Comparison of ENCODE assay signal across 23 cellular contexts in the genomic region with DNA sequence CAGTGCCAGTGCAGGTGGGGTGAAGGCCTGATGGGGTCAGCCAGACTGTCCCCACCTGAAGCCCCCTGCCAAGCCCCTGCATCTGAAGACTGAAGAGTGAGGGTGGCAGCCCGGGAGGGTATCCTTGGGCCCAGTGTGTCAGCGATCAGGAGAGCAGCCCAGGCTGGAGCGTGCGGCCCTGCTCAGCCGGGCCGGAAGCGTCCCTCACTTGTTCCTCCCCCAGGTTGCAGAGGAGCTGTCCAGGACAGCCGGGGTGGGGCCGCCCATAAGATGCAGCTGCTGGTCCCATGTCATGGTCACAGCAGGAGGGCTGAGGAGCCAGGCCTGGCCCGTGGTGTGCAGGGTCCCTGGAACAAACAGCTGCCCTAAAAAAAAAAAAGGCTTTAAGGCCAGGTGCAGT. TPM values are rescaled to one million over a fixed set of nuclear protein-coding genes. Genes with fewer than 3 reads are reported as not detected.
A peak's percentile ranks its signal among the peaks of the same experiment; 100 is the strongest.
DNase-seq lines count a peak whose midpoint lies in the region; ATAC-seq, FAIRE-seq and TF ChIP-seq lines count a peak whose summit lies in the region.
"Had no signal": no experiment of that assay in that cellular context is flagged by ENCODE, and none has a peak within 500 bp of the region (broad histone marks: within the 10 kb centered on the region; RNA-seq: fewer than 3 reads in every experiment).

No MANE protein-coding gene starts in this region.

- CTCF ChIA-PET in K562 (lab: Yijun Ruan, JAX; ENCODE audit: low intra/inter-chr PET ratio), result no interaction called here
- CTCF ChIA-PET in activated CD4-positive, alpha-beta T cell treated with anti-CD3 and anti-CD28 coated beads for 36 hours (lab: Charles Lee), result no interaction called here

- no peak for FAIRE-seq in K562 (lab: Jason Lieb, UNC)
- FAIRE-seq: D721Med had no signal

- no peaks in the 10 kb centered on the region for H3K9me3 ChIP-seq in K562 (replicated peaks; ENCODE audit: control insufficient read depth, insufficient read depth, low read depth, low read length)
- H3K9me3 ChIP-seq in ovary, result no peaks in the 10 kb centered on the region
- H3K9me3 ChIP-seq in spleen, result no peaks in the 10 kb centered on the region
- H3K9me3 ChIP-seq: suprapubic skin, vagina had no signal

- H3K9me1 ChIP-seq in K562 (ENCODE audit: control insufficient read depth, insufficient read depth, low read length), result peaks cover 11% of the 10 kb centered on the region

- no peaks in the 10 kb centered on the region for H3K27me3 ChIP-seq in K562 (ENCODE audit: control insufficient read depth in 2 of 2, insufficient read depth in 2 of 2, low read length in 2 of 2)
- no peaks in the 10 kb centered on the region for H3K27me3 ChIP-seq in ovary
- no peaks in the 10 kb centered on the region for H3K27me3 ChIP-seq in spleen (replicated peaks in 1 of 7)
- H3K27me3 ChIP-seq: suprapubic skin, vagina had no signal

- TF ChIP-seq RAD21 in K562 (CRISPR knock-in tag; conservative IDR thresholded peaks at IDR 0.05 in 1 of 2, IDR thresholded peaks at IDR 0.05 in 1 of 2), result no peak

- H3K9ac ChIP-seq in K562 (ENCODE audit: insufficient read depth in 1 of 2, low read depth in 2 of 2, low read length in 2 of 2), result peak overlapping the region in 1 of 2 experiments; percentile 15; a peak in 2 of 4 replicates

- H3K9me3 Mint-ChIP-seq in activated CD4-positive, alpha-beta T cell treated with anti-CD3 and anti-CD28 coated beads for 36 hours (ENCODE audit: low read depth), result no peaks in the 10 kb centered on the region
- H3K9me3 Mint-ChIP-seq: activated T-cell treated with anti-CD3 and anti-CD28 coated beads, Interleukin-2, amount 50 U/mL, for 72 hours; brain; CD4-positive, CD25-positive, alpha-beta regulatory T cell; neural crest cell; T-helper 2 cell treated with Interferon-gamma antibody and Interleukin-4, amounts not matched to agents 5 μg/mL and 100 μg/mL, for 36 hours had no signal

- H3K27me3 Mint-ChIP-seq in activated CD4-positive, alpha-beta T cell treated with anti-CD3 and anti-CD28 coated beads for 36 hours, result no peaks in the 10 kb centered on the region
- H3K27me3 Mint-ChIP-seq: activated CD8-positive, alpha-beta memory T cell treated with anti-CD3 and anti-CD28 coated beads, Interleukin-2, amount 10 ng/mL, durations not matched to agents 7 days and 5 days; brain; CD4-positive, CD25-positive, alpha-beta regulatory T cell had no signal

- H3K79me2 ChIP-seq in K562 (ENCODE audit: control insufficient read depth, insufficient read depth, low read length), result peaks cover 67% of the 10 kb centered on the region

- no peak overlapping the region for H3K27ac ChIP-seq in K562 (ENCODE audit: extremely low read depth, low read depth, low read length)
- peak overlapping the region in 1 of 2 donors; percentile 23 for H3K27ac ChIP-seq in ovary
- H3K27ac ChIP-seq in spleen, result no peak overlapping the region
- H3K27ac ChIP-seq: suprapubic skin, vagina had no signal

- no TSS peak for BruUV-seq in K562 (replicated peaks; lab: Mats Ljungman, UMichigan)

- H3K36me3 ChIP-seq in K562 (ENCODE audit: control insufficient read depth, insufficient read depth, low read length), result no peaks in the 10 kb centered on the region; the same call in 2 of the 3 replicates
- H3K36me3 ChIP-seq in ovary, result no peaks in the 10 kb centered on the region
- H3K36me3 ChIP-seq in spleen, result peaks cover 0 to 27% (median 5%) of the 10 kb centered on the region in 6 donors
- H3K36me3 ChIP-seq: suprapubic skin, vagina had no signal

- peak; percentile 14 for DNase-seq in NCI-H146 (lab: John Stamatoyannopoulos, UW)
- DNase-seq in NCI-H146 treated with DMSO at 0.1 percent for 48 hours (lab: John Stamatoyannopoulos, UW; ENCODE audit: unreplicated experiment), result no peak
- DNase-seq in K562 (ENCODE audit: extremely low read depth in 1 of 4, low spot score in 3 of 4), result peak; percentile 52 to 63 (median 55)
- DNase-seq in ovary, result peak in 3 of 5 donors; percentile 43 to 64 (median 55)
- peak; percentile 54 for DNase-seq in spleen
- no peak for DNase-seq in activated CD4-positive, alpha-beta T cell treated with anti-CD3 and anti-CD28 coated beads, Interleukin-2, amount 50 U/mL, for 1 hour
- DNase-seq in activated CD4-positive, alpha-beta T cell treated with anti-CD3 and anti-CD28 coated beads for 36 hours, result no peak
- DNase-seq: activated CD8-positive, alpha-beta memory T cell treated with anti-CD3 and anti-CD28 coated beads, Interleukin-2, amount 10 ng/mL, durations not matched to agents 7 days and 5 days; activated naive CD4-positive, alpha-beta T cell treated with Interleukin-2 at 50 U/mL for 16 hours; activated T-cell treated with anti-CD3 and anti-CD28 coated beads, Interleukin-2, amount 50 U/mL, for 72 hours; CD4-positive, CD25-positive, alpha-beta regulatory T cell; Karpas-422; mammary epithelial cell; NCI-H1694; NCI-H510A treated with DMSO at 0.1 percent for 48 hours; stimulated activated CD4-positive, alpha-beta T cell treated with anti-CD3 and anti-CD28 coated beads, Interleukin-4, amount 100 ng/mL, for 1 hour had no signal

- 33% methylated on average over 10 of the region's 10 CpGs for WGBS in K562 (ENCODE audit: insufficient coverage, low coverage, missing lambda C conversion rate)
- WGBS in ovary, 3 donors, result 0 to 18% (median 16%) methylated on average over 1 to 10 of the region's 10 CpGs
- 50 to 90% (median 82%) methylated on average over 3 to 10 of the region's 10 CpGs for WGBS in spleen, 5 donors

- H4K20me1 ChIP-seq in K562 (replicated peaks; ENCODE audit: control insufficient read depth, insufficient read depth, low read length), result peaks cover 24% of the 10 kb centered on the region

- intact Hi-C loops in K562 (cut with micrococcal nuclease) (no loop called here), ovary (cut with DNase I) (loop anchor here in 2 of 4 donors (5.0 to 10.0 kb wide), 2 partner anchors 37 to 109 kb away; no protein-coding TSS in a partner anchor), spleen (cut with DNase I; ENCODE audit: low total_unique reads) (no loop called here)
- intact Hi-C loops in activated CD4-positive, alpha-beta T cell treated with anti-CD3 and anti-CD28 coated beads for 36 hours (cut with DNase I, micrococcal nuclease), result no loop called here

- no peak overlapping the region for H3K4me3 Mint-ChIP-seq in activated CD4-positive, alpha-beta T cell treated with anti-CD3 and anti-CD28 coated beads for 36 hours
- H3K4me3 Mint-ChIP-seq: activated CD8-positive, alpha-beta memory T cell treated with anti-CD3 and anti-CD28 coated beads, Interleukin-2, amount 10 ng/mL, durations not matched to agents 7 days and 5 days; activated T-cell treated with anti-CD3 and anti-CD28 coated beads, Interleukin-2, amount 50 U/mL, for 72 hours; brain; CD4-positive, CD25-positive, alpha-beta regulatory T cell; neural crest cell; T-helper 2 cell treated with Interferon-gamma antibody and Interleukin-4, amounts not matched to agents 5 μg/mL and 100 μg/mL, for 36 hours had no signal

- H3K4me1 Mint-ChIP-seq in activated CD4-positive, alpha-beta T cell treated with anti-CD3 and anti-CD28 coated beads for 36 hours, result peaks cover 7% of the 10 kb centered on the region
- H3K4me1 Mint-ChIP-seq: activated CD8-positive, alpha-beta memory T cell treated with anti-CD3 and anti-CD28 coated beads, Interleukin-2, amount 10 ng/mL, durations not matched to agents 7 days and 5 days had no signal

- no peak overlapping the region for H2AFZ ChIP-seq in K562 (ENCODE audit: low read depth, low read length)

- H3K4me3 ChIP-seq in K562, result no peak overlapping the region
- no peak overlapping the region for H3K4me3 ChIP-seq in ovary
- no peak overlapping the region for H3K4me3 ChIP-seq in spleen
- H3K4me3 ChIP-seq: suprapubic skin, vagina had no signal

- H3K4me1 ChIP-seq in K562 (replicated peaks in 1 of 2; ENCODE audit: control insufficient read depth in 2 of 2, insufficient read depth in 2 of 2, low read length in 2 of 2) (peaks cover 0 to 31% of the 10 kb centered on the region in 2 experiments; a peak in 3 of 5 replicates), ovary (ENCODE audit: insufficient read depth) (peaks cover 16% of the 10 kb centered on the region), spleen (peaks cover 0 to 62% (median 15%) of the 10 kb centered on the region in 6 donors)

- peaks cover 5% of the 10 kb centered on the region for H3K36me3 Mint-ChIP-seq in activated CD4-positive, alpha-beta T cell treated with anti-CD3 and anti-CD28 coated beads for 36 hours (ENCODE audit: low read depth)

- TF ChIP-seq POLR2A in K562 (conservative IDR thresholded peaks at IDR 0.05), result no peak
- no peak for TF ChIP-seq POLR2A in ovary (IDR thresholded peaks at IDR 0.05)
- TF ChIP-seq POLR2A in spleen (IDR thresholded peaks at IDR 0.05), result no peak

- POLR2A ChIA-PET in K562 (lab: Yijun Ruan, JAX), result interaction anchor here (0.6 to 1.0 kb wide), 4 partner anchors 18 to 1690 kb away, joined by 3 to 4 read pairs (median 3); no protein-coding TSS in a partner anchor
- POLR2A ChIA-PET in activated CD4-positive, alpha-beta T cell treated with anti-CD3 and anti-CD28 coated beads for 36 hours (lab: Charles Lee), result no interaction called here

- TF ChIP-seq EP300 in K562 (IDR thresholded peaks at IDR 0.05; ENCODE audit: low read length) (no peak), ovary (IDR thresholded peaks at IDR 0.05) (no peak)

- H3K4me2 ChIP-seq in K562 (ENCODE audit: insufficient read depth, low read length), result no peak overlapping the region

- H3K27ac Mint-ChIP-seq in activated CD4-positive, alpha-beta T cell treated with anti-CD3 and anti-CD28 coated beads for 36 hours, result no peak overlapping the region
- H3K27ac Mint-ChIP-seq: activated CD8-positive, alpha-beta memory T cell treated with anti-CD3 and anti-CD28 coated beads, Interleukin-2, amount 10 ng/mL, durations not matched to agents 7 days and 5 days; activated T-cell treated with anti-CD3 and anti-CD28 coated beads, Interleukin-2, amount 50 U/mL, for 72 hours; CD4-positive, CD25-positive, alpha-beta regulatory T cell; T-helper 2 cell treated with Interferon-gamma antibody and Interleukin-4, amounts not matched to agents 5 μg/mL and 100 μg/mL, for 36 hours had no signal

- in situ Hi-C loops in K562 (cut with MboI), result no loop called here

- peak; percentile 87 for ATAC-seq in K562
- no peak for ATAC-seq in GM19351 (IDR thresholded peaks at IDR 0.05; ENCODE audit: unreplicated experiment)
- no peak for ATAC-seq in activated CD4-positive, alpha-beta T cell treated with anti-CD3 and anti-CD28 coated beads for 36 hours
- ATAC-seq: activated CD8-positive, alpha-beta memory T cell treated with anti-CD3 and anti-CD28 coated beads, Interleukin-2, amount 10 ng/mL, durations not matched to agents 7 days and 5 days; activated T-cell treated with anti-CD3 and anti-CD28 coated beads, Interleukin-2, amount 50 U/mL, for 72 hours had no signal

- TF ChIP-seq CTCF in K562 (IDR thresholded peaks at IDR 0.05 in 2 of 3, conservative IDR thresholded peaks at IDR 0.05 in 1 of 3; ENCODE audit: insufficient read depth in 2 of 3, low read depth in 1 of 3, low read length in 3 of 3), result no peak
- no peak for TF ChIP-seq CTCF in ovary (IDR thresholded peaks at IDR 0.05)
- no peak for TF ChIP-seq CTCF in spleen (IDR thresholded peaks at IDR 0.05 in 8 of 11, conservative IDR thresholded peaks at IDR 0.05 in 3 of 11)

RNA-seq across cellular contexts. Expression of gene KDM4B, which starts 55.4 kb away (rescaled TPM):
- 107 and 202 TPM in 2 replicates for total RNA-seq in K562 (2011; cell fraction: chromatin; rRNA removed; ENCODE audit: low replicate concordance)
- 89.1 and 93.6 TPM in 2 replicates for total RNA-seq in K562 (2011; cell fraction: nucleolus; rRNA removed)
- total RNA-seq in K562 (2011; cell fraction: nucleoplasm; rRNA removed), result 45.3 and 67.9 TPM in 2 replicates
- total RNA-seq in K562 (2014; rRNA removed), result 11.0 and 12.0 TPM in 2 replicates
- total RNA-seq in K562 (2014; rRNA removed; fragmentation: Illumina TruSeq; extraction: Trizol), result 3.6 and 4.5 TPM in 2 replicates
- 7.3 and 7.7 TPM in 2 replicates for total RNA-seq in K562 (2015; rRNA removed; fragmentation: Illumina TruSeq; extraction: Trizol)
- 29.9 TPM in 2 replicates for total RNA-seq in K562 (2021)
- 11.2 and 20.3 TPM in 2 replicates for polyA plus RNA-seq in K562 (2011; rRNA removed)
- polyA plus RNA-seq in K562 (2011; cell fraction: cytosol; rRNA removed), result 10.4 and 17.7 TPM in 2 replicates
- polyA plus RNA-seq in K562 (2011; cell fraction: nucleus; rRNA removed), result 25.6 and 35.2 TPM in 2 replicates
- 16.8 and 24.0 TPM in 2 replicates for polyA plus RNA-seq in K562 (2012)
- polyA plus RNA-seq in K562 (2014; fragmentation: Illumina TruSeq; extraction: Trizol), result 5.1 and 10.5 TPM in 2 replicates
- under 1 TPM; 0.21 to 0.25 TPM for polyA plus RNA-seq in K562 (2014; fragmentation: Nextera tagmentation; extraction: Ambion mirVana)
- 11.5 and 13.7 TPM in 2 replicates for polyA plus RNA-seq in K562 (2014; rRNA removed)
- 10.5 and 14.0 TPM in 2 replicates for polyA minus RNA-seq in K562 (2011; rRNA and poly(A)+ RNA removed)
- polyA minus RNA-seq in K562 (2011; cell fraction: cytosol; rRNA and poly(A)+ RNA removed), result 34.8 and 59.5 TPM in 2 replicates
- 26.9 and 35.7 TPM in 2 replicates for polyA minus RNA-seq in K562 (2011; cell fraction: nucleus; rRNA and poly(A)+ RNA removed)
- 10 to 100 TPM; 21.6 to 62.9 (median 47.8) TPM for total RNA-seq in ovary
- polyA plus RNA-seq in ovary, result 10 to 100 TPM in 1 of 2 donors, 1 to 10 TPM in 1; 5.2 to 19.4 TPM
- 10 to 100 TPM; 37.9 to 80.5 (median 56.6) TPM for total RNA-seq in spleen
- polyA plus RNA-seq in spleen, result 10 to 100 TPM; 18.3 to 31.8 (median 22.7) TPM
- total RNA-seq in activated CD4-positive, alpha-beta T cell treated with anti-CD3 and anti-CD28 coated beads for 36 hours, result 10 to 100 TPM; 33.9 to 35.8 TPM

Comparison
In these comparisons a context has a peak if more than half of its experiments do, and no peak if none do; other contexts are left out.
1. DNase-seq: peak in NCI-H146 (single experiment), K562 (4 of 4), ovary (3 of 5) and spleen (single experiment); none in NCI-H146 treated with DMSO at 0.1 percent for 48 hours (single experiment), activated CD4-positive, alpha-beta T cell treated with anti-CD3 and anti-CD28 coated beads, Interleukin-2, amount 50 U/mL, for 1 hour (single experiment) and activated CD4-positive, alpha-beta T cell treated with anti-CD3 and anti-CD28 coated beads for 36 hours (single experiment).